In genomic region chr6:159756508-159756907, GRCh38 we compare ENCODE assay signal across 1 cellular context.
TF ChIP-seq lines count a peak whose summit lies in the region.

No MANE protein-coding gene starts in this region.

TF ChIP-seq in HepG2, 621 proteins besides CTCF, POLR2A, EP300 and RAD21:
- TF ChIP-seq GABPA (IDR thresholded peaks at IDR 0.05; ENCODE audit: low read depth, low read length): no peak
- TF ChIP-seq GABPA (CRISPR knock-in tag; IDR thresholded peaks at IDR 0.05; ENCODE audit: low read depth): no peak
- TF ChIP-seq POLR2AphosphoS2 (IDR thresholded peaks at IDR 0.05; ENCODE audit: low read depth, low read length): 0 out of 2 replicates have a peak, but pooled peaks have one; percentile 36
- peak; percentile 89 for TF ChIP-seq RBM22 (optimal IDR thresholded peaks at IDR 0.05; ENCODE audit: low read length)
- TF ChIP-seq ZSCAN30 (CRISPR knock-in tag; IDR thresholded peaks at IDR 0.05): no peak
- no peak for TF ChIP-seq MAX (IDR thresholded peaks at IDR 0.05)
- peak; percentile 38; the same call in 1 of the 2 replicates for TF ChIP-seq POLR2G (IDR thresholded peaks at IDR 0.05; ENCODE audit: low read depth, low read length)
- TF ChIP-seq ZNF34 (CRISPR knock-in tag; IDR thresholded peaks at IDR 0.05; ENCODE audit: borderline replicate concordance): no peak
